Comparison of ENCODE assay signal across 21 cellular contexts in the genomic region with DNA sequence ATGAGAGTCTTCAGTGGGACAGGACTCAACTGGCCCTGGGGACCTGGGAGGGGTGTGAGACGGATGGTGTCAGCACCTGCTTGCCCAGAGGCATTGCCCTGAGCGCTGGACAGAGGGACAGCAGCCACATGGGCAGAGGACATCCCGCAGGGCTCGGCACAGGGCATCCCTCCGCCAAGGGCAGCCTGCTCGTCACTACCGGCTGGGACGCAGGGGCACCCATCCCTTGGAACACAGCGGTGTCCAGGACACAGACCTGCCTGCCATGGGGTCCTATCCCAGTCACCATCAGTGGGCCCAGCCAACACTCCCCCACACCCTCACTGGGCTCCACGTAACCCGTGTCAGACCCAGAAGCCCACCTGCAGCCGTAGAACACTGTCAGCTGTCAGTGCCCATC.
DNase-seq lines count a peak whose midpoint lies in the region; ATAC-seq and TF ChIP-seq lines count a peak whose summit lies in the region.
"Had no signal": no experiment of that assay in that cellular context is flagged by ENCODE, and none has a peak within 500 bp of the region (broad histone marks: within the 10 kb centered on the region; RNA-seq: fewer than 3 reads in every experiment).

No MANE protein-coding gene starts in this region.

- no peak overlapping the region for H3K27ac Mint-ChIP-seq in natural killer cell treated with Interleukin-12 subunit alpha and Interleukin-12 subunit beta and Interleukin-15 and Interleukin-18, amount 100 ng/mL, for 72 hours
- no peak overlapping the region for H3K27ac Mint-ChIP-seq in natural killer cell

- intact Hi-C loops in natural killer cell (cut with micrococcal nuclease): no loop called here

- H3K4me3 ChIP-seq in neutrophil (ENCODE audit: low read depth in 1 of 2, low read length in 1 of 2): no peak overlapping the region

- no peaks in the 10 kb centered on the region for H3K27me3 ChIP-seq in neutrophil
- H3K27me3 ChIP-seq: BE2C had no signal

- TF ChIP-seq CTCF in natural killer cell (IDR thresholded peaks at IDR 0.05): no peak
- no peak for TF ChIP-seq CTCF in neutrophil (IDR thresholded peaks at IDR 0.05)

- peaks cover 20% of the 10 kb centered on the region for H3K36me3 Mint-ChIP-seq in natural killer cell treated with Interleukin-12 subunit alpha and Interleukin-12 subunit beta and Interleukin-15 and Interleukin-18, amount 100 ng/mL, for 72 hours
- no peaks in the 10 kb centered on the region for H3K36me3 Mint-ChIP-seq in natural killer cell

- no peaks in the 10 kb centered on the region for H3K27me3 Mint-ChIP-seq in natural killer cell treated with Interleukin-12 subunit alpha and Interleukin-12 subunit beta and Interleukin-15 and Interleukin-18, amount 100 ng/mL, for 72 hours
- H3K27me3 Mint-ChIP-seq in natural killer cell (ENCODE audit: low read depth in 2 of 2): no peaks in the 10 kb centered on the region
- H3K27me3 Mint-ChIP-seq: CD4-positive, alpha-beta memory T cell had no signal

- peaks cover 26 to 27% of the 10 kb centered on the region in 2 experiments for H3K4me1 ChIP-seq in neutrophil (ENCODE audit: control insufficient read depth in 1 of 2, insufficient read depth in 1 of 2, low read depth in 1 of 2, low read length in 1 of 2)
- H3K4me1 ChIP-seq: BE2C had no signal

- no peaks in the 10 kb centered on the region for H3K9me3 Mint-ChIP-seq in natural killer cell treated with Interleukin-12 subunit alpha and Interleukin-12 subunit beta and Interleukin-15 and Interleukin-18, amount 100 ng/mL, for 72 hours
- no peaks in the 10 kb centered on the region for H3K9me3 Mint-ChIP-seq in natural killer cell
- H3K9me3 Mint-ChIP-seq: CD4-positive, alpha-beta memory T cell had no signal

- H3K36me3 ChIP-seq in neutrophil: peaks cover 97% of the 10 kb centered on the region

- H3K27ac ChIP-seq in neutrophil: peak overlapping the region; percentile 65

- no peak for DNase-seq in natural killer cell treated with Interleukin-12 subunit alpha and Interleukin-12 subunit beta and Interleukin-15 and Interleukin-18, amount 100 ng/mL, for 72 hours (ENCODE audit: low spot score)
- DNase-seq in natural killer cell (no peak), T-helper 9 cell (no peak), NCI-H2029 treated with DMSO at 0.1 percent for 48 hours (lab: John Stamatoyannopoulos, UW) (no peak)
- DNase-seq in activated CD8-positive, alpha-beta memory T cell treated with anti-CD3 and anti-CD28 coated beads for 24 hours: no peak
- DNase-seq: BE2C; Calu3; CD4-positive, alpha-beta memory T cell; DMS53; GOT3; NCI-H1092 treated with DMSO at 0.1 percent for 48 hours; NCI-H146; NCI-H2081 treated with DMSO at 0.1 percent for 48 hours; NCI-H510A; NCI-H82; PC-3; RPMI8226; SHP77 treated with DMSO at 0.1 percent for 48 hours had no signal

- peak; percentile 28 to 32 for ATAC-seq in natural killer cell treated with Interleukin-12 subunit alpha and Interleukin-12 subunit beta and Interleukin-15 and Interleukin-18, amount 100 ng/mL, for 72 hours
- no peak for ATAC-seq in natural killer cell
- ATAC-seq in esophagus mucosa: peak; percentile 5
- ATAC-seq: HCT116, PC-3 had no signal

- no peak overlapping the region for H3K4me3 Mint-ChIP-seq in natural killer cell treated with Interleukin-12 subunit alpha and Interleukin-12 subunit beta and Interleukin-15 and Interleukin-18, amount 100 ng/mL, for 72 hours
- no peak overlapping the region for H3K4me3 Mint-ChIP-seq in natural killer cell
- H3K4me3 Mint-ChIP-seq: CD4-positive, alpha-beta memory T cell had no signal

- no peaks in the 10 kb centered on the region for H3K9me3 ChIP-seq in neutrophil
- H3K9me3 ChIP-seq: BE2C had no signal

- peaks cover 16 to 26% of the 10 kb centered on the region in 2 donors for H3K4me1 Mint-ChIP-seq in natural killer cell treated with Interleukin-12 subunit alpha and Interleukin-12 subunit beta and Interleukin-15 and Interleukin-18, amount 100 ng/mL, for 72 hours (ENCODE audit: low read depth in 2 of 2)
- H3K4me1 Mint-ChIP-seq in natural killer cell: peaks cover 8 to 28% of the 10 kb centered on the region in 2 donors

Comparison
In these comparisons a context has a peak if more than half of its experiments do, and no peak if none do; other contexts are left out.
1. ATAC-seq: peak in natural killer cell treated with Interleukin-12 subunit alpha and Interleukin-12 subunit beta and Interleukin-15 and Interleukin-18, amount 100 ng/mL, for 72 hours (2 of 2) and esophagus mucosa (single experiment); none in natural killer cell (0 of 3).